2 cellular contexts compared by ENCODE assay signal in the genomic region with DNA sequence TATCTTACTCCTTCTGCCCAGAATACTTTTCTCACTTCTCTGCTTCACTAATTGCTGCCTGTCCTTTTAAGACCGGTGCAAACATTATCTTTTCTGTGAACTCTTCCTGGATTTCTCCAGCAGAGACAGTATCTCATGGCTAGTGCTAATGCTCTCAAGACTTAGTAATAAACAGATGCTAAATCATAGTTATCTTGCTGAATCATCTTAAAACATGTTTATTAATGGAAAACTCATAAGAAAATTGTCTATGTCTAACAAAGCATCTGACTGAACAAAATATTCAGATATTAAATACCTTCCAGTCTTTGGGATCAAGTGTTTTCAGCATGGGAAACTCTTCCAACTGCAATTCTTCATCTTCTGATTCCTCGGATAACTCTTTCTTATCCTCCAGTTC.
TF ChIP-seq lines count a peak whose summit lies in the region.

No MANE protein-coding gene starts in this region.

TF ChIP-seq in A549, 52 proteins besides CTCF, POLR2A, EP300 and RAD21:
- TF ChIP-seq MAFK (IDR thresholded peaks at IDR 0.05; ENCODE audit: partially characterized antibody), result peak; percentile 33
- no peak for TF ChIP-seq JUN (IDR thresholded peaks at IDR 0.05)
- TF ChIP-seq NFE2L2 (conservative IDR thresholded peaks at IDR 0.05; ENCODE audit: low read length), result no peak
- TF ChIP-seq NPAS2 (CRISPR knock-in tag; IDR thresholded peaks at IDR 0.05; ENCODE audit: borderline replicate concordance), result no peak
- no peak for TF ChIP-seq CHD2 (IDR thresholded peaks at IDR 0.05; ENCODE audit: low read length, partially characterized antibody)
- no peak for TF ChIP-seq SREBF2 (IDR thresholded peaks at IDR 0.05)

TF ChIP-seq in K562, 482 proteins besides CTCF, POLR2A, EP300 and RAD21:
- TF ChIP-seq MAFF (IDR thresholded peaks at IDR 0.05; ENCODE audit: low read length), result 0 out of 2 replicates have a peak, but pooled peaks have one; percentile 16
- TF ChIP-seq POLR2B (IDR thresholded peaks at IDR 0.05; ENCODE audit: low read depth, partially characterized antibody), result no peak
- peak; percentile 56 for TF ChIP-seq MAFG (tag; conservative IDR thresholded peaks at IDR 0.05)
- TF ChIP-seq ZNF316 (IDR thresholded peaks at IDR 0.05), result peak; percentile 85
- peak; percentile 68 for TF ChIP-seq C11orf30 (IDR thresholded peaks at IDR 0.05; ENCODE audit: low read depth)
- TF ChIP-seq RBM39 (optimal IDR thresholded peaks at IDR 0.05; ENCODE audit: low read depth, low read length), result no peak
- TF ChIP-seq SLC30A9 (CRISPR knock-in tag; IDR thresholded peaks at IDR 0.05), result no peak
